In the genomic region with DNA sequence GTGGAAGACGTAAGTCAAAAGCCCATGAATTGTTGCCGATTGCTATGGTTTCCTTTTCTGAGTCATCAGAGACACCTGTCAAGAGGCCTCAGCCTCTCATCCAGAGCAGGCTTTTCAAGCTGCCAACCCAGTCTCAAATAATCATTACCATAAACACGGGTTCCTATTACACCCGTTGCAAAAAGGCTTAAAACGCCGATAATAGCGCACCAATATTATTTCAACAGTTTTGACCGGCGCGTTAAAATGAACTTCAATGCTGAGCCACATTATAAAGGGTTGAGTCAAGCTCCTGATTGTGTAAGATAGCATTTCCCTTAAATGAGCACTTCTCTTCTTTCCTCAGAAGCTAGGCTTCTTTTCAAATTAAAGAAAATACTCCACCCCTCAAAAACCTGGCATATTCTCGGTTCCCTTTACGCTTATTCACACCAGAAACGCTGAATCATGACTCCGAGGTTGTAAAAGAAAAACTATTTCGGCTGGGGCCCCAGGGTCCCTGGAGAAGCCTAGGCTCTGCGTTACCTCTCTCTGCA, we compare ENCODE assay signal across 8 cellular contexts. TPM values are rescaled to one million over a fixed set of nuclear protein-coding genes. Genes with fewer than 3 reads are reported as not detected.
A peak's percentile ranks its signal among the peaks of the same experiment; 100 is the strongest.
DNase-seq lines count a peak whose midpoint lies in the region; ATAC-seq and TF ChIP-seq lines count a peak whose summit lies in the region.

No MANE protein-coding gene starts in this region.

- peak overlapping the region; percentile 90 to 96 for H3K4me3 ChIP-seq in cardiac fibroblast (replicated peaks in 1 of 2; ENCODE audit: low read depth in 2 of 2, low read length in 2 of 2)
- H3K4me3 ChIP-seq in right lobe of liver = peak overlapping the region; percentile 70 to 80 (median 75)
- peak overlapping the region; percentile 84 to 94 for H3K4me3 ChIP-seq in tibial artery

- H3K36me3 ChIP-seq in right lobe of liver (no peaks in the 10 kb centered on the region), tibial artery (no peaks in the 10 kb centered on the region)

- 15% methylated on average over 12 of the region's 16 CpGs for whole genome bisulfite sequencing in right lobe of liver (ENCODE audit: insufficient coverage, low coverage, low lambda C conversion rate, missing lambda C conversion rate)

- H3K27ac ChIP-seq in right lobe of liver (peak overlapping the region in 2 of 3 donors; percentile 15 to 30), tibial artery (peak overlapping the region; percentile 85 to 88)

- peak; percentile 9 for DNase-seq in DMS79 treated with DMSO at 0.1 percent for 48 hours (lab: John Stamatoyannopoulos, UW)
- no peak for DNase-seq in DMS79 (lab: John Stamatoyannopoulos, UW)
- peak; percentile 62 for DNase-seq in NCI-H2029 treated with DMSO at 0.1 percent for 48 hours (lab: John Stamatoyannopoulos, UW)
- DNase-seq in cardiac fibroblast (ENCODE audit: low read depth in 2 of 2) = peak; percentile 75 to 89
- DNase-seq in right lobe of liver = no peak
- DNase-seq in tibial artery = no peak
- no peak for DNase-seq in activated CD4-positive, CD25-positive, alpha-beta regulatory T cell (lab: John Stamatoyannopoulos, UW)

- intact Hi-C loops in right lobe of liver (cut with DNase I) (no loop called here), tibial artery (cut with DNase I; ENCODE audit: low total_unique reads) (loop anchor here (5.0 kb wide), 1 partner anchor 70 kb away; no protein-coding TSS in a partner anchor)

- TF ChIP-seq CTCF in cardiac fibroblast (IDR thresholded peaks at IDR 0.05; ENCODE audit: low read depth, low read length) = no peak
- TF ChIP-seq CTCF in right lobe of liver (IDR thresholded peaks at IDR 0.05) = no peak
- TF ChIP-seq CTCF in tibial artery (IDR thresholded peaks at IDR 0.05) = no peak

- H3K4me1 ChIP-seq in right lobe of liver (peaks cover 0 to 4% (median 2%) of the 10 kb centered on the region in 4 donors), tibial artery (peaks cover 0 to 53% (median 17%) of the 10 kb centered on the region in 4 donors)

- H3K9me3 ChIP-seq in right lobe of liver (no peaks in the 10 kb centered on the region), tibial artery (no peaks in the 10 kb centered on the region)

- ATAC-seq in HG02642 (IDR thresholded peaks at IDR 0.05; ENCODE audit: poor library complexity, unreplicated experiment) = peak; percentile 71
- ATAC-seq in right lobe of liver = peak; percentile 9 to 51 (median 36)

- TF ChIP-seq POLR2A in right lobe of liver (IDR thresholded peaks at IDR 0.05) = no peak

- H3K27me3 ChIP-seq in right lobe of liver = no peaks in the 10 kb centered on the region
- no peaks in the 10 kb centered on the region for H3K27me3 ChIP-seq in tibial artery

RNA-seq across cellular contexts. Expression of a gene that starts 1.4 kb away (rescaled TPM):
- 1 to 10 TPM; 3.0 to 4.2 (median 3.5) TPM for total RNA-seq in right lobe of liver

Comparison
In these comparisons a context has a peak if more than half of its experiments do, and no peak if none do; other contexts are left out.
1. DNase-seq: peak in DMS79 treated with DMSO at 0.1 percent for 48 hours (single experiment), NCI-H2029 treated with DMSO at 0.1 percent for 48 hours (single experiment) and cardiac fibroblast (2 of 2); none in DMS79 (single experiment), right lobe of liver (0 of 3), tibial artery (0 of 2) and activated CD4-positive, CD25-positive, alpha-beta regulatory T cell (0 of 4).
2. Peak in every context shown above with its lines, with median percentiles within 50 percentile points of each other: H3K4me3 ChIP-seq.